Comparison of ENCODE assay signal across 8 cellular contexts in the genomic region with DNA sequence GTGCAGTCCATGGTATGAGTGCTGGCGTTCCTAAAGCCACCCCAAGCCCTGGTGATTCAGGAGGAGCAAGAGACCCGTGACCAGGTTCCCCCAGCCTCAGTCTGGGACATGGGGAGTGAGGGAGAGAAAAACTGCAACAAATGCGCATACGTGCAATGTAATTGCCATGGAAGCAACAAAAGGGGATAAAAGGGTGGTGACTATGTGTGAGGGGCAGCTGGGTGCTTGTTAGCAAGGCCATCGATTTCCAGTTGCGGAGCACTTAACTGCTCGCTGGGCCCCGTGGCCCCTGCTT. TPM values are rescaled to one million over a fixed set of nuclear protein-coding genes. Genes with fewer than 3 reads are reported as not detected.
DNase-seq lines count a peak whose midpoint lies in the region; ATAC-seq and TF ChIP-seq lines count a peak whose summit lies in the region.

No MANE protein-coding gene starts in this region.

- peaks cover 44% of the 10 kb centered on the region for H3K4me1 Mint-ChIP-seq in WTC11

- H3K4me1 ChIP-seq in left ventricle myocardium inferior, result peaks cover 65% of the 10 kb centered on the region

- POLR2A ChIA-PET in WTC11 (lab: Charles Lee), result no interaction called here

- peak overlapping the region; percentile 63 for H3K27ac ChIP-seq in left ventricle myocardium inferior (replicated peaks)

- H3K9me3 ChIP-seq in left ventricle myocardium inferior (replicated peaks), result no peaks in the 10 kb centered on the region

- H3K27me3 ChIP-seq in H7 (ENCODE audit: control insufficient read depth, insufficient read depth, low read length), result no peaks in the 10 kb centered on the region
- H3K27me3 ChIP-seq in left ventricle myocardium inferior (ENCODE audit: low read depth), result no peaks in the 10 kb centered on the region

- H3K4me3 Mint-ChIP-seq in WTC11, result peak overlapping the region; percentile 78

- peaks cover 21% of the 10 kb centered on the region for H3K27me3 Mint-ChIP-seq in WTC11 (ENCODE audit: low read depth)

- H3K4me3 ChIP-seq in H7 (ENCODE audit: insufficient read depth, low read depth, low read length) (peak overlapping the region; percentile 30), left ventricle myocardium inferior (peak overlapping the region; percentile 86), skeletal muscle cell (ENCODE audit: low read depth, low read length) (peak overlapping the region; percentile 51)

- no peak for DNase-seq in H7
- peak; percentile 26 for DNase-seq in WTC11 (ENCODE audit: low spot score)
- no peak for DNase-seq in left ventricle myocardium inferior
- no peak for DNase-seq in skeletal muscle cell (ENCODE audit: low read depth)
- no peak for DNase-seq in erythroblast (lab: John Stamatoyannopoulos, UW)

- no peaks in the 10 kb centered on the region for H3K36me3 Mint-ChIP-seq in WTC11

- ATAC-seq in WTC11 (no peak), GM21515 (IDR thresholded peaks at IDR 0.05; ENCODE audit: unreplicated experiment) (no peak), GM21786 (IDR thresholded peaks at IDR 0.05; ENCODE audit: unreplicated experiment) (no peak), HG02884 (IDR thresholded peaks at IDR 0.05; ENCODE audit: unreplicated experiment) (no peak)

- CTCF ChIA-PET in WTC11 (lab: Charles Lee), result no interaction called here

- H3K36me3 ChIP-seq in H7 (replicated peaks; ENCODE audit: control insufficient read depth, insufficient read depth, low read length) (peaks cover 2% of the 10 kb centered on the region), left ventricle myocardium inferior (no peaks in the 10 kb centered on the region)

- H3K9me3 Mint-ChIP-seq in WTC11, result no peaks in the 10 kb centered on the region

- peak overlapping the region; percentile 91 for H3K27ac Mint-ChIP-seq in WTC11

- intact Hi-C loops in left ventricle myocardium inferior (cut with micrococcal nuclease), result no loop called here

- TF ChIP-seq CTCF in WTC11 (IDR thresholded peaks at IDR 0.05) (no peak), left ventricle myocardium inferior (IDR thresholded peaks at IDR 0.05; ENCODE audit: borderline replicate concordance) (no peak)

- TF ChIP-seq POLR2A in erythroblast (IDR thresholded peaks at IDR 0.05; ENCODE audit: low read length), result no peak

TF ChIP-seq in WTC11, 78 proteins besides CTCF, POLR2A, EP300 and RAD21 (continues in another document):
- TF ChIP-seq CREB1 (CRISPR knock-in tag; IDR thresholded peaks at IDR 0.05), result no peak
- no peak for TF ChIP-seq HMGXB4 (CRISPR knock-in tag; IDR thresholded peaks at IDR 0.05)
- no peak for TF ChIP-seq NFYB (CRISPR knock-in tag; conservative IDR thresholded peaks at IDR 0.05; ENCODE audit: low read depth)
- no peak for TF ChIP-seq ATF2 (CRISPR knock-in tag; IDR thresholded peaks at IDR 0.05; ENCODE audit: borderline replicate concordance, low read depth)
- TF ChIP-seq ELF4 (CRISPR knock-in tag; IDR thresholded peaks at IDR 0.05; ENCODE audit: low read depth), result no peak
- TF ChIP-seq, protein P1, sequence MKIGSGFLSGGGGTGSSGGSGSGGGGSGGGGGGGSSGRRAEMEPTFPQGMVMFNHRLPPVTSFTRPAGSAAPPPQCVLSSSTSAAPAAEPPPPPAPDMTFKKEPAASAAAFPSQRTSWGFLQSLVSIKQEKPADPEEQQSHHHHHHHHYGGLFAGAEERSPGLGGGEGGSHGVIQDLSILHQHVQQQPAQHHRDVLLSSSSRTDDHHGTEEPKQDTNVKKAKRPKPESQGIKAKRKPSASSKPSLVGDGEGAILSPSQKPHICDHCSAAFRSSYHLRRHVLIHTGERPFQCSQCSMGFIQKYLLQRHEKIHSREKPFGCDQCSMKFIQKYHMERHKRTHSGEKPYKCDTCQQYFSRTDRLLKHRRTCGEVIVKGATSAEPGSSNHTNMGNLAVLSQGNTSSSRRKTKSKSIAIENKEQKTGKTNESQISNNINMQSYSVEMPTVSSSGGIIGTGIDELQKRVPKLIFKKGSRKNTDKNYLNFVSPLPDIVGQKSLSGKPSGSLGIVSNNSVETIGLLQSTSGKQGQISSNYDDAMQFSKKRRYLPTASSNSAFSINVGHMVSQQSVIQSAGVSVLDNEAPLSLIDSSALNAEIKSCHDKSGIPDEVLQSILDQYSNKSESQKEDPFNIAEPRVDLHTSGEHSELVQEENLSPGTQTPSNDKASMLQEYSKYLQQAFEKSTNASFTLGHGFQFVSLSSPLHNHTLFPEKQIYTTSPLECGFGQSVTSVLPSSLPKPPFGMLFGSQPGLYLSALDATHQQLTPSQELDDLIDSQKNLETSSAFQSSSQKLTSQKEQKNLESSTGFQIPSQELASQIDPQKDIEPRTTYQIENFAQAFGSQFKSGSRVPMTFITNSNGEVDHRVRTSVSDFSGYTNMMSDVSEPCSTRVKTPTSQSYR (CRISPR knock-in tag; IDR thresholded peaks at IDR 0.05), result no peak
- TF ChIP-seq GRHL2 (CRISPR knock-in tag; IDR thresholded peaks at IDR 0.05; ENCODE audit: insufficient replicate concordance, severe bottlenecking), result no peak
- TF ChIP-seq JUN (CRISPR knock-in tag; IDR thresholded peaks at IDR 0.05), result no peak
- no peak for TF ChIP-seq CREM (CRISPR knock-in tag; IDR thresholded peaks at IDR 0.05)
- peak; percentile 54; the same call in 1 of the 2 replicates for TF ChIP-seq FOXP1 (CRISPR knock-in tag; IDR thresholded peaks at IDR 0.05; ENCODE audit: borderline replicate concordance)
- TF ChIP-seq NR3C1 (CRISPR knock-in tag; conservative IDR thresholded peaks at IDR 0.05; ENCODE audit: low read depth), result no peak
- TF ChIP-seq, protein P2, sequence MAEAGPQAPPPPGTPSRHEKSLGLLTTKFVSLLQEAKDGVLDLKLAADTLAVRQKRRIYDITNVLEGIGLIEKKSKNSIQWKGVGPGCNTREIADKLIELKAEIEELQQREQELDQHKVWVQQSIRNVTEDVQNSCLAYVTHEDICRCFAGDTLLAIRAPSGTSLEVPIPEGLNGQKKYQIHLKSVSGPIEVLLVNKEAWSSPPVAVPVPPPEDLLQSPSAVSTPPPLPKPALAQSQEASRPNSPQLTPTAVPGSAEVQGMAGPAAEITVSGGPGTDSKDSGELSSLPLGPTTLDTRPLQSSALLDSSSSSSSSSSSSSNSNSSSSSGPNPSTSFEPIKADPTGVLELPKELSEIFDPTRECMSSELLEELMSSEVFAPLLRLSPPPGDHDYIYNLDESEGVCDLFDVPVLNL (CRISPR knock-in tag; IDR thresholded peaks at IDR 0.05; ENCODE audit: borderline replicate concordance, low read depth), result no peak
- TF ChIP-seq GABPB1 (CRISPR knock-in tag; IDR thresholded peaks at IDR 0.05), result no peak
- TF ChIP-seq E2F1 (CRISPR knock-in tag; IDR thresholded peaks at IDR 0.05), result no peak

RNA-seq across cellular contexts. Expression of gene SH3PXD2B, which starts 0.7 kb away (rescaled TPM):
- 36.7 and 47.7 TPM in 2 replicates for total RNA-seq in H7 (2014; rRNA removed; shearing (Covaris generic))
- total RNA-seq in WTC11 (2021) (52.2 to 64.1 TPM (median 57.4 TPM) in 3 replicates), left ventricle myocardium inferior (5.2 TPM)

Comparison
In these comparisons a context has a peak if more than half of its experiments do, and no peak if none do; other contexts are left out.
1. H3K4me3 ChIP-seq: peak in every context shown above with its lines; median percentile 86 in left ventricle myocardium inferior; 51 in skeletal muscle cell; 30 in H7.